8 cellular contexts compared by ENCODE assay signal in the genomic region with DNA sequence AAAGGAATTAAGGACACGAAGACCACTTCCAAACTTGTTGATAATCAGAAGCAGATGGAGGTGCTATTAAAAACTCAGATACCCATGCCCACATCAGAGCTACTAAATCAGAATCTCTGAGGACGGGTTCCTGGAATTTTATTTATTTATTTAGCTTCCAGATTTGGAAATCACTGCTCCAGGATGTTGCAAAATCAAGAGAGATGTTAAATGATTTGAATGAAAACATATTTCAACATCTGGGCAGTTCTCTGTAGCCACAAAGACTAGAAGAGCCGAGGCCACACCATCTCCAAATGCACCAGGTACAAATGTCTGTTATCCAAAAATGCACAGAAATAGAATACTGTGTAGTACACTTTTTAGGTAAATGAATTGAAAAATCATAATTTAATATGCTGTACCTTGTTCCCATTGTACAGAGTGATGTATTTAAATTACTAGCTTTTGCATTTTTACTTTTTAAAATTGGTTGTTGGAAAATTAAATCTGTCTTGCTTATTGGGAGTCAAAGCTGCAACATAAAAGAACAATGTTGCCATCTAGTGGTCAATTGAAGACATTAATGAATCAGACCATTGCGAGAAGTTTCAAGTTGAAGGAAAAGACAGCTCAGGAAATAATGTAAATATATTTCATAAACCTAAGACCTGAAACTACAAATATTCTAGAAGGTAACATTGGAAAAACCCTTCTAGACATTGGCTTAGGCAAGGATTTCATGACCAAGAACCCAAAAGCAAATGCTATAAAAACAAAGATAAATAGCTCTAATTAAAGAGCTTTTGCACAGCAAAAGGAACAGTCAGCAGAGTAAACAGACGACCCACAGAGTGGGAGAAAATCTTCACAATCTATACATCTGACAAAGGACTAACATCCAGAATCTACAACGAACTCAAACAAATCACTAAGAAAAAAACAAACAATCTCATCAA.
A peak's percentile ranks its signal among the peaks of the same experiment; 100 is the strongest.
DNase-seq lines count a peak whose midpoint lies in the region; ATAC-seq and TF ChIP-seq lines count a peak whose summit lies in the region.

No MANE protein-coding gene starts in this region.

- no peak overlapping the region for H3K27ac ChIP-seq in breast epithelium

- DNase-seq in DMS53 (lab: John Stamatoyannopoulos, UW): peak; percentile 57
- peak; percentile 15 to 34 for DNase-seq in NCI-H1930 (lab: John Stamatoyannopoulos, UW)
- DNase-seq in breast epithelium (ENCODE audit: low spot score in 2 of 2): no peak
- DNase-seq in left kidney (ENCODE audit: low read depth, low spot score): peak; percentile 72
- no peak for DNase-seq in AG08396 (ENCODE audit: low spot score)
- no peak for DNase-seq in DMS79 (lab: John Stamatoyannopoulos, UW)

- intact Hi-C loops in breast epithelium (cut with DNase I; ENCODE audit: low total_unique reads): no loop called here

- H3K9me3 ChIP-seq in breast epithelium: no peaks in the 10 kb centered on the region

- no peak for TF ChIP-seq POLR2A in breast epithelium (IDR thresholded peaks at IDR 0.05)

- H3K4me1 ChIP-seq in breast epithelium: no peaks in the 10 kb centered on the region

- TF ChIP-seq CTCF in breast epithelium (IDR thresholded peaks at IDR 0.05): peak; percentile 62 to 76 (median 69)

- no peak overlapping the region for H3K4me3 ChIP-seq in breast epithelium

- H3K27me3 ChIP-seq in breast epithelium: no peaks in the 10 kb centered on the region

- ATAC-seq in GM21526 (IDR thresholded peaks at IDR 0.05; ENCODE audit: low FRiP score, unreplicated experiment) (peak; percentile 71), HG02571 (IDR thresholded peaks at IDR 0.05; ENCODE audit: unreplicated experiment) (no peak)

- no peaks in the 10 kb centered on the region for H3K36me3 ChIP-seq in breast epithelium

Comparison
In these comparisons a context has a peak if more than half of its experiments do, and no peak if none do; other contexts are left out.
1. DNase-seq: peak in DMS53 (single experiment), NCI-H1930 (2 of 2) and left kidney (single experiment); none in breast epithelium (0 of 2), AG08396 (single experiment) and DMS79 (single experiment).